Comparison of ENCODE assay signal across 14 cellular contexts in genomic region chr12:75650989-75651695, GRCh38.
DNase-seq lines count a peak whose midpoint lies in the region; ATAC-seq and TF ChIP-seq lines count a peak whose summit lies in the region.
"Had no signal": no experiment of that assay in that cellular context is flagged by ENCODE, and none has a peak within 500 bp of the region (broad histone marks: within the 10 kb centered on the region; RNA-seq: fewer than 3 reads in every experiment).

No MANE protein-coding gene starts in this region.

- peak; percentile 33 for ATAC-seq in body of pancreas
- ATAC-seq in heart left ventricle, result peak; percentile 44 to 76 (median 68)
- ATAC-seq: lower lobe of right lung had no signal

- intact Hi-C loops in body of pancreas (cut with DNase I), result no loop called here
- intact Hi-C loops in heart left ventricle (cut with DNase I), result no loop called here
- intact Hi-C loops in prostate gland (cut with DNase I), result no loop called here

- H3K36me3 ChIP-seq in body of pancreas (replicated peaks in 1 of 2; ENCODE audit: insufficient read depth in 1 of 2, low read depth in 2 of 2) (no peaks in the 10 kb centered on the region), heart left ventricle (no peaks in the 10 kb centered on the region), prostate gland (no peaks in the 10 kb centered on the region)
- H3K36me3 ChIP-seq: lower lobe of right lung had no signal

- H3K4me3 ChIP-seq in body of pancreas (no peak overlapping the region), heart left ventricle (no peak overlapping the region), prostate gland (no peak overlapping the region)
- H3K4me3 ChIP-seq: lower lobe of right lung had no signal

- H3K4me1 ChIP-seq in body of pancreas (peaks cover 12% of the 10 kb centered on the region), heart left ventricle (peaks cover 0 to 24% (median 10%) of the 10 kb centered on the region in 12 donors), prostate gland (replicated peaks) (no peaks in the 10 kb centered on the region)
- H3K4me1 ChIP-seq: lower lobe of right lung had no signal

- no peak for TF ChIP-seq POLR2A in body of pancreas (IDR thresholded peaks at IDR 0.05)
- no peak for TF ChIP-seq POLR2A in heart left ventricle (IDR thresholded peaks at IDR 0.05)
- TF ChIP-seq POLR2A in prostate gland (IDR thresholded peaks at IDR 0.05), result no peak

- no peak overlapping the region for H3K27ac ChIP-seq in body of pancreas
- peak overlapping the region in 5 of 12 donors; percentile 13 to 61 (median 36) for H3K27ac ChIP-seq in heart left ventricle
- H3K27ac ChIP-seq in prostate gland, result peak overlapping the region in 1 of 2 donors; percentile 25
- H3K27ac ChIP-seq: lower lobe of right lung had no signal

- no peak for TF ChIP-seq CTCF in body of pancreas (IDR thresholded peaks at IDR 0.05)
- TF ChIP-seq CTCF in heart left ventricle (IDR thresholded peaks at IDR 0.05), result no peak
- no peak for TF ChIP-seq CTCF in prostate gland (IDR thresholded peaks at IDR 0.05)

- no peaks in the 10 kb centered on the region for H3K27me3 ChIP-seq in body of pancreas
- H3K27me3 ChIP-seq in heart left ventricle, result no peaks in the 10 kb centered on the region
- H3K27me3 ChIP-seq in prostate gland (replicated peaks; ENCODE audit: insufficient read depth), result no peaks in the 10 kb centered on the region

- DNase-seq in NCI-H1105 treated with DMSO at 0.1 percent for 48 hours (lab: John Stamatoyannopoulos, UW), result peak; percentile 91
- DNase-seq in body of pancreas, result no peak
- DNase-seq in heart left ventricle, result no peak
- DNase-seq in prostate gland (ENCODE audit: low spot score), result peak; percentile 61
- no peak for DNase-seq in effector CD4-positive, alpha-beta T cell
- no peak for DNase-seq in T-helper 1 cell
- DNase-seq in NCI-H748 treated with DMSO at 0.1 percent for 48 hours (lab: John Stamatoyannopoulos, UW), result no peak
- DNase-seq in COLO829 (ENCODE audit: low spot score), result no peak
- DNase-seq: activated CD4-positive, alpha-beta T cell treated with anti-CD3 and anti-CD28 coated beads for 48 hours; activated naive CD4-positive, alpha-beta T cell treated with Interleukin-2 at 50 U/mL for 16 hours; lower lobe of right lung; NCI-H187 treated with DMSO at 0.1 percent for 48 hours; SHP77 treated with DMSO at 0.1 percent for 48 hours; T-helper 9 cell had no signal

- H3K9me3 ChIP-seq in body of pancreas, result no peaks in the 10 kb centered on the region
- H3K9me3 ChIP-seq in heart left ventricle, result no peaks in the 10 kb centered on the region
- no peaks in the 10 kb centered on the region for H3K9me3 ChIP-seq in prostate gland
- H3K9me3 ChIP-seq: lower lobe of right lung had no signal

- WGBS in body of pancreas, 2 donors, result 48 to 49% methylated on average over 4 of the region's 4 CpGs
- 60 to 73% (median 64%) methylated on average over 4 of the region's 4 CpGs for WGBS in heart left ventricle, 4 donors
- 18% methylated on average over 4 of the region's 4 CpGs for WGBS in prostate gland

Comparison
In these comparisons a context has a peak if more than half of its experiments do, and no peak if none do; other contexts are left out.
1. DNase-seq: peak in NCI-H1105 treated with DMSO at 0.1 percent for 48 hours (single experiment) and prostate gland (single experiment); none in body of pancreas (0 of 4), heart left ventricle (0 of 5), effector CD4-positive, alpha-beta T cell (single experiment), T-helper 1 cell (0 of 5), NCI-H748 treated with DMSO at 0.1 percent for 48 hours (single experiment) and COLO829 (single experiment).